In the genomic region with DNA sequence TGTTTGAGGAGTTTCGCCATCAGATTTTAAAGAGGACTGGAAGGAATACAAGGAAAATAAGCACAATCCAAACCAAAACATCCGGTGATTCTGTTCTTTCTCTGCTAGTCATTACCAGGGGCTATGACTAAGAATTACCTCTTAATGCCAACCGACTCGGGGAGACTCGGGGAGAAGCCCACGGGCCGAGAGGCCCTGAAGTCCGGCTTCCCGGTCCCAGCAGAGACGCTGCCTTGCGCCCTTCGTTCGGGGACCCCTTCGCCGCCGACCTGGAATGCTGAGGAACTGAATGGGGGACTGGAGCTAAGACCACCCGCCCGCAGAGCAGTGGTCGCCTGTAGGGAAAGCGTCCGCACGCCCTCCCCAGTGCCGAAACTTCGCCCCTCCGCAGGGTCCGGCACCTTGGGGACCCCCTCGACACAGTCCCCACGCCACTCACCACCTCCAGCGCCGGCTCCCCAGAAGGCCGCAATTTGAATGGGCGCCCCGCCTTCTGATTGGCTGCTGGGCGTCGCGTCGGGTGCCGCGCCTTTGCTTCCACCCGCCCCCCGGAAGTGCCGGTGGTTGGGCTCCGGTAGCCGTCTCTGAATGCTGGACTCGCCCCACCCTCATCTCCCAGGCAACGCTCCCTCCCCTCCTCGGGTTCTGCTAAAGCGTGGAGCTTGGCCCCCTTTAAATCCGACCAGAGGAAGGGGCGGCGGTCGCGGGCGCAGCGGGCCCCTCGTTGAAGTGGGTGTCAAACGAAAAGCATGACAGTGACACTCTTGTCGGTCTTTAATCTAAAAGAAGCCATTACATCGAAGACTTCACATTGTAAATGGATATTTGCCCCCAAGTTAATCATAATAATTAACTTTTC, we compare ENCODE assay signal across 8 cellular contexts. TPM values are rescaled to one million over a fixed set of nuclear protein-coding genes. Genes with fewer than 3 reads are reported as not detected.
A peak's percentile ranks its signal among the peaks of the same experiment; 100 is the strongest.
DNase-seq lines count a peak whose midpoint lies in the region; ATAC-seq and TF ChIP-seq lines count a peak whose summit lies in the region.

Gene KIF14 (minus strand): TSS at position 479 of the 859 bp plus-strand sequence. CDS start 2,028 bp downstream, outside the sequence.

- H3K4me1 Mint-ChIP-seq in IgD-negative memory B cell: peaks cover 1 to 15% (median 6%) of the 10 kb centered on the region in 3 donors

- peak within 1 kb of the TSS; percentile 76 to 94 (median 92) for H3K27ac Mint-ChIP-seq in IgD-negative memory B cell

- no peaks in the 10 kb centered on the region for H3K36me3 ChIP-seq in muscle layer of colon (ENCODE audit: insufficient read depth, low read length)

- no peaks in the 10 kb centered on the region for H3K27me3 ChIP-seq in muscle layer of colon (ENCODE audit: control insufficient read depth in 1 of 2, insufficient read depth in 2 of 2, low read length in 2 of 2)

- no peaks in the 10 kb centered on the region for H3K9me3 Mint-ChIP-seq in IgD-negative memory B cell

- no peak within 1 kb of the TSS for H3K27ac ChIP-seq in muscle layer of colon (ENCODE audit: low read depth, low read length)

- peak within 1 kb of the TSS; percentile 74 to 83 for H3K4me3 ChIP-seq in muscle layer of colon (ENCODE audit: low read depth in 1 of 2, low read length in 2 of 2)

- H3K4me3 Mint-ChIP-seq in IgD-negative memory B cell: peak within 1 kb of the TSS; percentile 91 to 98 (median 96)

- no peaks in the 10 kb centered on the region for H3K36me3 Mint-ChIP-seq in IgD-negative memory B cell

- peak; percentile 80 for TF ChIP-seq POLR2A in erythroblast (IDR thresholded peaks at IDR 0.05; ENCODE audit: low read length)

- H3K9ac ChIP-seq in muscle layer of colon (ENCODE audit: low read length): no peak within 1 kb of the TSS

- H3K9me3 ChIP-seq in muscle layer of colon (ENCODE audit: low read length): no peaks in the 10 kb centered on the region

- peaks cover 13% of the 10 kb centered on the region for H3K4me1 ChIP-seq in muscle layer of colon (ENCODE audit: insufficient read depth, low read length)

- DNase-seq in DMS153 (lab: John Stamatoyannopoulos, UW) (peak; percentile 88), OCI-M1 (lab: John Stamatoyannopoulos, UW) (peak; percentile 98), activated T-cell treated with anti-CD3 and anti-CD28 coated beads for 1 hour (ENCODE audit: low read depth) (peak; percentile 84), erythroblast (lab: John Stamatoyannopoulos, UW) (peak; percentile 96)
- DNase-seq in stimulated activated CD8-positive, alpha-beta memory T cell treated with anti-CD3 and anti-CD28 coated beads, Interleukin-7, amount 100 ng/mL, for 24 hours (ENCODE audit: low read depth): peak; percentile 87

- H3K27me3 Mint-ChIP-seq in IgD-negative memory B cell: no peaks in the 10 kb centered on the region

- ATAC-seq in GM21576 (IDR thresholded peaks at IDR 0.05; ENCODE audit: unreplicated experiment): peak; percentile 89

RNA-seq across cellular contexts. Expression of gene KIF14, which starts in this region (rescaled TPM):
- 0.16 TPM for polyA plus RNA-seq in IgD-negative memory B cell
